8 cellular contexts compared by ENCODE assay signal in genomic region chr17:48997103-48997826, GRCh38. TPM values are rescaled to one million over a fixed set of nuclear protein-coding genes. Genes with fewer than 3 reads are reported as not detected.
DNase-seq lines count a peak whose midpoint lies in the region; ATAC-seq, FAIRE-seq and TF ChIP-seq lines count a peak whose summit lies in the region.

Gene IGF2BP1 (plus strand): TSS chr17:48997385. CDS start chr17:48997746, 361 bp downstream.

- peak; percentile 45 for ATAC-seq in left lung
- ATAC-seq in GM21360 (IDR thresholded peaks at IDR 0.05; ENCODE audit: unreplicated experiment): no peak
- ATAC-seq in HG02763 (IDR thresholded peaks at IDR 0.05; ENCODE audit: unreplicated experiment): no peak

- peaks cover 98% of the 10 kb centered on the region in 2 donors for H3K27me3 ChIP-seq in left lung

- no peaks in the 10 kb centered on the region for H3K36me3 ChIP-seq in left lung

- DNase-seq in NCI-H510A (lab: John Stamatoyannopoulos, UW): peak; percentile 51
- DNase-seq in amniotic stem cell (lab: John Stamatoyannopoulos, UW): peak; percentile 51
- DNase-seq in left lung: no peak
- no peak for DNase-seq in GOT3 (lab: John Stamatoyannopoulos, UW)
- DNase-seq in middle frontal gyrus (ENCODE audit: extremely low spot score, low spot score): no peak

- no peaks in the 10 kb centered on the region for H3K9me3 ChIP-seq in left lung

- H3K4me3 ChIP-seq in left lung: no peak within 1 kb of the TSS

- H3K27ac ChIP-seq in left lung: no peak within 1 kb of the TSS

- intact Hi-C loops in left lung (cut with DNase I): loop anchor here in 1 of 2 donors (10.0 kb wide), 1 partner anchor 282 kb away; no protein-coding TSS in a partner anchor

- H3K4me1 ChIP-seq in left lung: peaks cover 0 to 30% of the 10 kb centered on the region in 2 donors

- FAIRE-seq in G401.6 (lab: Jason Lieb, UNC): peak; percentile 13

- TF ChIP-seq CTCF in left lung (IDR thresholded peaks at IDR 0.05): no peak

RNA-seq across cellular contexts. Expression of gene IGF2BP1, which starts in this region (rescaled TPM):
- under 1 TPM; 0.23 to 0.26 TPM for total RNA-seq in left lung

Comparison
In these comparisons a context has a peak if more than half of its experiments do, and no peak if none do; other contexts are left out.
1. Peak in ATAC-seq in left lung; RNA of the gene not detected or under 1 TPM.
2. DNase-seq: peak in NCI-H510A (single experiment) and amniotic stem cell (single experiment); none in left lung (0 of 2), GOT3 (single experiment) and middle frontal gyrus (single experiment).